In the genomic region with DNA sequence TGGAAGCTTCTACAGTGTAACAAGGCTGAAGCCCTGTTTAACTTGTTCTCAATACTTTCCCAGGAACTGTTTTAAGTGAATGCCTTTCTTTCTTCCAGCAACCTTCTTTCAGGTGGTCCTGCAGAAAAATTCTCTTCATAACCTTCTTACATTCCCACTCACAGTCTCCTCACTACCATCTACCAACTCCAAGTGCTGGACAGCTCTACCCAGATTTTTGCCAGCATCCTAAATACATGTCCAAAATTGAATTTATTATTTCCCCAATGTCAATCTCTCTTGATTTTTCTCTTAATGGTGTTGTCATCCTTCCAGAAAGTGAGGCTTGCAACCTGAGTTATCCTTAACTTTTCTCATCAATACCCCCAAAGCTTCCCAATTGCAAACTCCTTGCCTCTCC, we compare ENCODE assay signal across 9 cellular contexts. TPM values are rescaled to one million over a fixed set of nuclear protein-coding genes. Genes with fewer than 3 reads are reported as not detected.
"Had no signal": no experiment of that assay in that cellular context is flagged by ENCODE, and none has a peak within 500 bp of the region (broad histone marks: within the 10 kb centered on the region; RNA-seq: fewer than 3 reads in every experiment).

No MANE protein-coding gene starts in this region.

- ATAC-seq: HCT116 had no signal

- H3K36me3 ChIP-seq: HAP-1 had no signal

- H3K4me1 ChIP-seq: HAP-1 had no signal

- DNase-seq: GM23248, GOT3, H7, IMR-90 had no signal

- H3K4me2 ChIP-seq: KMS-11 had no signal

- FAIRE-seq: HTR-8/SVneo had no signal

- H3K9ac ChIP-seq: GM23248, KMS-11 had no signal

- H3K9me3 ChIP-seq: HAP-1 had no signal

- H2AFZ ChIP-seq: GM23248 had no signal

- H3K27ac ChIP-seq: GM23248, KMS-11 had no signal

- H3K4me3 ChIP-seq: GM23248, HAP-1 had no signal

RNA-seq across cellular contexts. Expression of a gene that starts 48.2 kb away (rescaled TPM):
- total RNA-seq: HT-29 had no signal
